Comparison of ENCODE assay signal across 8 cellular contexts in genomic region chr16:70695351-70696070, GRCh38. TPM values are rescaled to one million over a fixed set of nuclear protein-coding genes. Genes with fewer than 3 reads are reported as not detected.
DNase-seq lines count a peak whose midpoint lies in the region; ATAC-seq, FAIRE-seq and TF ChIP-seq lines count a peak whose summit lies in the region.

No MANE protein-coding gene starts in this region.

- no peak for TF ChIP-seq POLR2A in right lobe of liver (IDR thresholded peaks at IDR 0.05)

- TF ChIP-seq CTCF in BE2C (IDR thresholded peaks at IDR 0.05; ENCODE audit: low read depth, low read length) (0 out of 2 replicates have a peak, but pooled peaks have one; percentile 14), right lobe of liver (IDR thresholded peaks at IDR 0.05) (peak in 2 of 4 donors; percentile 10 to 31), hepatocyte (IDR thresholded peaks at IDR 0.05; ENCODE audit: poor library complexity) (no peak)

- H3K4me3 Mint-ChIP-seq in activated naive CD8-positive, alpha-beta T cell treated with anti-CD3 and anti-CD28 coated beads for 36 hours: no peak overlapping the region

- WGBS in right lobe of liver (ENCODE audit: insufficient coverage, low coverage, low lambda C conversion rate, missing lambda C conversion rate): 17% methylated on average over 1 of the region's 12 CpGs
- 75% methylated on average over 12 of the region's 12 CpGs for WGBS in hepatocyte (ENCODE audit: low lambda C conversion rate, missing lambda C conversion rate)

- DNase-seq in BE2C (peak; percentile 77), HTR-8/SVneo (ENCODE audit: insufficient read length, low spot score) (no peak), right lobe of liver (peak in 2 of 3 donors; percentile 76 to 79), hepatocyte (ENCODE audit: low spot score) (no peak), NOMO-1 treated with DMSO at 0.1 percent for 48 hours (lab: John Stamatoyannopoulos, UW; ENCODE audit: unreplicated experiment) (no peak)
- DNase-seq in activated naive CD8-positive, alpha-beta T cell treated with anti-CD3 and anti-CD28 coated beads for 36 hours: no peak

- no peak overlapping the region for H2AFZ ChIP-seq in hepatocyte

- H3K4me1 ChIP-seq in BE2C: peaks cover 63% of the 10 kb centered on the region
- peaks cover 0 to 9% (median 5%) of the 10 kb centered on the region in 4 donors for H3K4me1 ChIP-seq in right lobe of liver
- H3K4me1 ChIP-seq in hepatocyte (ENCODE audit: insufficient read depth): peaks cover 57% of the 10 kb centered on the region

- intact Hi-C loops in right lobe of liver (cut with DNase I): no loop called here

- H3K27me3 ChIP-seq in BE2C: no peaks in the 10 kb centered on the region
- H3K27me3 ChIP-seq in right lobe of liver: no peaks in the 10 kb centered on the region
- H3K27me3 ChIP-seq in hepatocyte: no peaks in the 10 kb centered on the region

- peak; percentile 77 for FAIRE-seq in HTR-8/SVneo (lab: Jason Lieb, UNC)

- ATAC-seq in right lobe of liver (peak; percentile 74 to 87 (median 78)), HG03521 (IDR thresholded peaks at IDR 0.05; ENCODE audit: unreplicated experiment) (no peak), HG02840 (IDR thresholded peaks at IDR 0.05; ENCODE audit: low FRiP score, unreplicated experiment) (no peak)

- no peak overlapping the region for H3K4me2 ChIP-seq in hepatocyte

- H3K9me2 ChIP-seq in hepatocyte (replicated peaks; ENCODE audit: insufficient read depth): no peaks in the 10 kb centered on the region

- H3K9me3 ChIP-seq in BE2C: no peaks in the 10 kb centered on the region
- H3K9me3 ChIP-seq in right lobe of liver: no peaks in the 10 kb centered on the region
- H3K9me3 ChIP-seq in hepatocyte (ENCODE audit: low read depth): no peaks in the 10 kb centered on the region

- H3K79me2 ChIP-seq in hepatocyte: no peaks in the 10 kb centered on the region

- H3K4me1 Mint-ChIP-seq in activated naive CD8-positive, alpha-beta T cell treated with anti-CD3 and anti-CD28 coated beads for 36 hours: peaks cover 34% of the 10 kb centered on the region

- peak overlapping the region in 1 of 3 donors; percentile 37 for H3K27ac ChIP-seq in right lobe of liver
- H3K27ac ChIP-seq in hepatocyte: no peak overlapping the region

- H3K36me3 ChIP-seq in BE2C (no peaks in the 10 kb centered on the region; the same call in 1 of the 2 replicates), right lobe of liver (no peaks in the 10 kb centered on the region), hepatocyte (replicated peaks; ENCODE audit: insufficient read depth, low read depth) (no peaks in the 10 kb centered on the region)

- H3K36me3 Mint-ChIP-seq in activated naive CD8-positive, alpha-beta T cell treated with anti-CD3 and anti-CD28 coated beads for 36 hours: peaks cover 1% of the 10 kb centered on the region

- no peaks in the 10 kb centered on the region for H3K27me3 Mint-ChIP-seq in activated naive CD8-positive, alpha-beta T cell treated with anti-CD3 and anti-CD28 coated beads for 36 hours

- H3K27ac Mint-ChIP-seq in activated naive CD8-positive, alpha-beta T cell treated with anti-CD3 and anti-CD28 coated beads for 36 hours: peak overlapping the region; percentile 7

- H3K9me3 Mint-ChIP-seq in activated naive CD8-positive, alpha-beta T cell treated with anti-CD3 and anti-CD28 coated beads for 36 hours: no peaks in the 10 kb centered on the region

- H4K20me1 ChIP-seq in hepatocyte (ENCODE audit: insufficient read depth, poor library complexity, severe bottlenecking): no peaks in the 10 kb centered on the region

- H3K4me3 ChIP-seq in BE2C (ENCODE audit: low read depth, low read length) (no peak overlapping the region), right lobe of liver (no peak overlapping the region), hepatocyte (no peak overlapping the region)

RNA-seq across cellular contexts. Expression of gene MTSS2, which starts 9.7 kb away (rescaled TPM):
- 211 TPM for polyA plus RNA-seq in BE2C (2012; ENCODE audit: insufficient read depth, insufficient read length, low read depth)
- 1 to 10 TPM; 6.9 to 9.2 TPM for total RNA-seq in activated naive CD8-positive, alpha-beta T cell treated with anti-CD3 and anti-CD28 coated beads for 36 hours
- total RNA-seq in right lobe of liver (100 to 1,000 TPM in 2 of 6 experiments, 10 to 100 TPM in 4; 28.5 to 117 (median 80.2) TPM), hepatocyte (16.1 and 19.6 TPM in 2 replicates)
- 10.4 and 16.5 TPM in 2 replicates for polyA plus RNA-seq in hepatocyte

RNA-seq across cellular contexts. Expression of gene IL34, which starts 49.2 kb away (rescaled TPM):
- polyA plus RNA-seq in BE2C (2012; ENCODE audit: insufficient read depth, insufficient read length, low read depth): not detected
- under 1 TPM in 1 of 2 experiments, not detected in 1; 0.22 TPM for total RNA-seq in activated naive CD8-positive, alpha-beta T cell treated with anti-CD3 and anti-CD28 coated beads for 36 hours
- total RNA-seq in right lobe of liver: 1 to 10 TPM in 1 of 6 experiments, under 1 TPM in 5; 0.27 to 1.1 (median 0.49) TPM
- total RNA-seq in hepatocyte: 2.2 TPM in 2 replicates
- polyA plus RNA-seq in hepatocyte: 0.48 and 2.6 TPM in 2 replicates

Comparison
In these comparisons a context has a peak if more than half of its experiments do, and no peak if none do; other contexts are left out.
1. DNase-seq: peak in BE2C (single experiment) and right lobe of liver (2 of 3); none in HTR-8/SVneo (single experiment), activated naive CD8-positive, alpha-beta T cell treated with anti-CD3 and anti-CD28 coated beads for 36 hours (single experiment), hepatocyte (single experiment) and NOMO-1 treated with DMSO at 0.1 percent for 48 hours (single experiment).
2. ATAC-seq: peak in right lobe of liver (4 of 4); none in HG03521 (single experiment) and HG02840 (single experiment).